In the genomic region with DNA sequence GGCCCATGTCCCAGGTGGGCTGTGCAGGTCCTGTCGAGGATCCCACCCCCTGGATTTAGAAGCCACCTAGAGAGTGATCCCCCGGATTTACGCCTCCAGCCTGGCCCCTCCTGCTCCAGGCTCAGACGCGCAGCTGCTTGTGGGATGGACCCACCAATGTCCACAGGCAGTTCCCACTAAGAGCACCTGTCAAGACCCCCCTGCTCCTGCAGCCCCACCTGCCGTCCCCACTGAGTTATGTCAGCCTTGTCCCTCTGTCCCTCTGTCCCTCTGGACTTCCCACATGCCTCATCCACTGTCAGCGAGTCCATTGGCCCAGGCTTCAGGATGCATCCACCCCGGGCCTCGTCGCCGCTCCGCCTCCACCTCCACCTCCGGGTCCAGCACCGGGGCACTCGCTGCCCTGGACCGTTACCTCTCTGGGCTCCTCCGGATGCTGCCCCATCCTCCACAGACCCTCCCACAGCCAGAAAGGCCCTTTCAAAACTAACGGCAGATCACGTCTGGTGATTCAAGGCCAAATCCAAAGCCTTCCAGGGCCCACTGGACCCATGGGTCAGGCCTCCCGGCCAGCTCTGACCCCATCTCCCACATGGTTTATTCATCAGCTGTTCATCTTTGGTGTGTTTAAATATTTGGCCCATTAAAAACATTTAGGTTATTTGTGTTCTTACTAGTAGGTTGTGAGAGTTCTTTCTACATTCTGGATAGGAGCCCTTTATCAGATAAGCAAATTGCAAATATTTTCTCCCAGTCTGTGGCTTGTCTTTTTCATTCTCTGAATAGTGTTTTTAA, we compare ENCODE assay signal across 2 cellular contexts.
A peak's percentile ranks its signal among the peaks of the same experiment; 100 is the strongest.
TF ChIP-seq lines count a peak whose summit lies in the region.

No MANE protein-coding gene starts in this region.

TF ChIP-seq in HEK293, 187 proteins besides CTCF, POLR2A, EP300 and RAD21:
- TF ChIP-seq ZNF785 (tag by site-specific recombination; IDR thresholded peaks at IDR 0.05) (no peak), ZNF561 (tag by site-specific recombination; IDR thresholded peaks at IDR 0.05; ENCODE audit: borderline replicate concordance) (no peak), ZFHX2 (tag by site-specific recombination; conservative IDR thresholded peaks at IDR 0.05) (0 out of 2 replicates have a peak, but pooled peaks have one; percentile 5), ZFP69B (tag by site-specific recombination; IDR thresholded peaks at IDR 0.05) (no peak), ZNF266 (tag by site-specific recombination; IDR thresholded peaks at IDR 0.05; ENCODE audit: low read depth) (no peak), SP2 (tag by site-specific recombination; IDR thresholded peaks at IDR 0.05) (no peak)

TF ChIP-seq in K562, 482 proteins besides CTCF, POLR2A, EP300 and RAD21:
- no peak for TF ChIP-seq ZFP36 (IDR thresholded peaks at IDR 0.05; ENCODE audit: low read depth, low read length, partially characterized antibody)
- TF ChIP-seq PHF20 (IDR thresholded peaks at IDR 0.05; ENCODE audit: partially characterized antibody) = no peak
- no peak for TF ChIP-seq KDM5B (IDR thresholded peaks at IDR 0.05; ENCODE audit: insufficient replicate concordance, low read depth, low read length)
- no peak for TF ChIP-seq RFX7 (CRISPR knock-in tag; IDR thresholded peaks at IDR 0.05)
- TF ChIP-seq FOXP1 (CRISPR knock-in tag; IDR thresholded peaks at IDR 0.05) = no peak
- TF ChIP-seq TFAM (CRISPR knock-in tag; conservative IDR thresholded peaks at IDR 0.05) = no peak
- TF ChIP-seq, protein P1, sequence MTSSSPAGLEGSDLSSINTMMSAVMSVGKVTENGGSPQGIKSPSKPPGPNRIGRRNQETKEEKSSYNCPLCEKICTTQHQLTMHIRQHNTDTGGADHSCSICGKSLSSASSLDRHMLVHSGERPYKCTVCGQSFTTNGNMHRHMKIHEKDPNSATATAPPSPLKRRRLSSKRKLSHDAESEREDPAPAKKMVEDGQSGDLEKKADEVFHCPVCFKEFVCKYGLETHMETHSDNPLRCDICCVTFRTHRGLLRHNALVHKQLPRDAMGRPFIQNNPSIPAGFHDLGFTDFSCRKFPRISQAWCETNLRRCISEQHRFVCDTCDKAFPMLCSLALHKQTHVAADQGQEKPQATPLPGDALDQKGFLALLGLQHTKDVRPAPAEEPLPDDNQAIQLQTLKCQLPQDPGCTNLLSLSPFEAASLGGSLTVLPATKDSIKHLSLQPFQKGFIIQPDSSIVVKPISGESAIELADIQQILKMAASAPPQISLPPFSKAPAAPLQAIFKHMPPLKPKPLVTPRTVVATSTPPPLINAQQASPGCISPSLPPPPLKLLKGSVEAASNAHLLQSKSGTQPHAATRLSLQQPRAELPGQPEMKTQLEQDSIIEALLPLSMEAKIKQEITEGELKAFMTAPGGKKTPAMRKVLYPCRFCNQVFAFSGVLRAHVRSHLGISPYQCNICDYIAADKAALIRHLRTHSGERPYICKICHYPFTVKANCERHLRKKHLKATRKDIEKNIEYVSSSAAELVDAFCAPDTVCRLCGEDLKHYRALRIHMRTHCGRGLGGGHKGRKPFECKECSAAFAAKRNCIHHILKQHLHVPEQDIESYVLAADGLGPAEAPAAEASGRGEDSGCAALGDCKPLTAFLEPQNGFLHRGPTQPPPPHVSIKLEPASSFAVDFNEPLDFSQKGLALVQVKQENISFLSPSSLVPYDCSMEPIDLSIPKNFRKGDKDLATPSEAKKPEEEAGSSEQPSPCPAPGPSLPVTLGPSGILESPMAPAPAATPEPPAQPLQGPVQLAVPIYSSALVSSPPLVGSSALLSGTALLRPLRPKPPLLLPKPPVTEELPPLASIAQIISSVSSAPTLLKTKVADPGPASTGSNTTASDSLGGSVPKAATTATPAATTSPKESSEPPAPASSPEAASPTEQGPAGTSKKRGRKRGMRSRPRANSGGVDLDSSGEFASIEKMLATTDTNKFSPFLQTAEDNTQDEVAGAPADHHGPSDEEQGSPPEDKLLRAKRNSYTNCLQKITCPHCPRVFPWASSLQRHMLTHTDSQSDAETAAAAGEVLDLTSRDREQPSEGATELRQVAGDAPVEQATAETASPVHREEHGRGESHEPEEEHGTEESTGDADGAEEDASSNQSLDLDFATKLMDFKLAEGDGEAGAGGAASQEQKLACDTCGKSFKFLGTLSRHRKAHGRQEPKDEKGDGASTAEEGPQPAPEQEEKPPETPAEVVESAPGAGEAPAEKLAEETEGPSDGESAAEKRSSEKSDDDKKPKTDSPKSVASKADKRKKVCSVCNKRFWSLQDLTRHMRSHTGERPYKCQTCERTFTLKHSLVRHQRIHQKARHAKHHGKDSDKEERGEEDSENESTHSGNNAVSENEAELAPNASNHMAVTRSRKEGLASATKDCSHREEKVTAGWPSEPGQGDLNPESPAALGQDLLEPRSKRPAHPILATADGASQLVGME (CRISPR knock-in tag; IDR thresholded peaks at IDR 0.05) = no peak
- TF ChIP-seq POLR2B (IDR thresholded peaks at IDR 0.05; ENCODE audit: low read depth, partially characterized antibody) = no peak
- TF ChIP-seq YBX1 (IDR thresholded peaks at IDR 0.05) = no peak
- TF ChIP-seq, protein P2, sequence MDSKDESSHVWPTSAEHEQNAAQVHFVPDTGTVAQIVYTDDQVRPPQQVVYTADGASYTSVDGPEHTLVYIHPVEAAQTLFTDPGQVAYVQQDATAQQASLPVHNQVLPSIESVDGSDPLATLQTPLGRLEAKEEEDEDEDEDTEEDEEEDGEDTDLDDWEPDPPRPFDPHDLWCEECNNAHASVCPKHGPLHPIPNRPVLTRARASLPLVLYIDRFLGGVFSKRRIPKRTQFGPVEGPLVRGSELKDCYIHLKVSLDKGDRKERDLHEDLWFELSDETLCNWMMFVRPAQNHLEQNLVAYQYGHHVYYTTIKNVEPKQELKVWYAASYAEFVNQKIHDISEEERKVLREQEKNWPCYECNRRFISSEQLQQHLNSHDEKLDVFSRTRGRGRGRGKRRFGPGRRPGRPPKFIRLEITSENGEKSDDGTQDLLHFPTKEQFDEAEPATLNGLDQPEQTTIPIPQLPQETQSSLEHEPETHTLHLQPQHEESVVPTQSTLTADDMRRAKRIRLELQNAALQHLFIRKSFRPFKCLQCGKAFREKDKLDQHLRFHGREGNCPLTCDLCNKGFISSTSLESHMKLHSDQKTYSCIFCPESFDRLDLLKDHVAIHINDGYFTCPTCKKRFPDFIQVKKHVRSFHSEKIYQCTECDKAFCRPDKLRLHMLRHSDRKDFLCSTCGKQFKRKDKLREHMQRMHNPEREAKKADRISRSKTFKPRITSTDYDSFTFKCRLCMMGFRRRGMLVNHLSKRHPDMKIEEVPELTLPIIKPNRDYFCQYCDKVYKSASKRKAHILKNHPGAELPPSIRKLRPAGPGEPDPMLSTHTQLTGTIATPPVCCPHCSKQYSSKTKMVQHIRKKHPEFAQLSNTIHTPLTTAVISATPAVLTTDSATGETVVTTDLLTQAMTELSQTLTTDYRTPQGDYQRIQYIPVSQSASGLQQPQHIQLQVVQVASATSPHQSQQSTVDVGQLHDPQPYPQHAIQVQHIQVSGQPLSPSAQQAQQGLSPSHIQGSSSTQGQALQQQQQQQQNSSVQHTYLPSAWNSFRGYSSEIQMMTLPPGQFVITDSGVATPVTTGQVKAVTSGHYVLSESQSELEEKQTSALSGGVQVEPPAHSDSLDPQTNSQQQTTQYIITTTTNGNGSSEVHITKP (IDR thresholded peaks at IDR 0.05; ENCODE audit: partially characterized antibody) = no peak
- no peak for TF ChIP-seq HDAC6 (IDR thresholded peaks at IDR 0.05; ENCODE audit: low read depth, low read length)
TF ChIP-seq in K562: peak in this region for 0.
